In the genomic region with DNA sequence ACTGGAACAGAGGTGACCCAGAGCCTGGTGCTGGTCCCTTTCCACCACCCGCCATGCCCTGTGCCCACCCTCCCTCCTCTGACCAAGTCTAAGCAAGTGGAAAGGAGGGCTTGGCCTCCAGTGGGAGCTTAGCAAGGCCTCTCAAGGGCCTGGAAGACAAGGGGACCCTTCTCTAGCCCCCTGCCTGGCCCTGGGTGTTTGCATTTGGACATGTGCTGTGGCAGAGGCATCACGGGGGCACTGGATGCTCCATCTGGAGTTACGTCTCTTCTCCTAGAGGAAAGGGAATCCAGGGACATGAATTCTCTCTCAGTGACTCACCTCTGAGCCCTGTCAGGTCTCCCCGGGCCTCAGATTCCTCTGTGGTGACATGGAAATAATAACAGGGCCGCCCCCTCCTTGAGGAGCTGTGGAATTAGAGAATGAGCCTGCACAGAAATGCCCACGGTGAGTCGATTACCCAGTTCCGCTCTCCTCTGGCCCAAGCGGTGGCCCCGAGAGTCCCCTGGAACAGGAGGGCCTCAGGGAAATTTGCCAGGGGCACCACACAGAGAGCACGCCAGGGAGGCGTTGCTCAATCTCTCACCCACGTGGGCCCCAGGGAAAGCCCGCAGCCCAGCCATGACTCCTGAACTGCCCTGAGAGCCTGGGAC, we compare ENCODE assay signal across 1 cellular context.
TF ChIP-seq lines count a peak whose summit lies in the region.

No MANE protein-coding gene starts in this region.

TF ChIP-seq in A549, 52 proteins besides CTCF, POLR2A, EP300 and RAD21 (continued from another document):
- no peak for TF ChIP-seq MAZ (IDR thresholded peaks at IDR 0.05; ENCODE audit: borderline replicate concordance, low read depth, low read length)
- TF ChIP-seq, protein P1, sequence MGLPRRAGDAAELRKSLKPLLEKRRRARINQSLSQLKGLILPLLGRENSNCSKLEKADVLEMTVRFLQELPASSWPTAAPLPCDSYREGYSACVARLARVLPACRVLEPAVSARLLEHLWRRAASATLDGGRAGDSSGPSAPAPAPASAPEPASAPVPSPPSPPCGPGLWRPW (IDR thresholded peaks at IDR 0.05), result 0 out of 2 replicates have a peak, but pooled peaks have one; percentile 27
- peak; percentile 71 for TF ChIP-seq USF2 (IDR thresholded peaks at IDR 0.05)
- no peak for TF ChIP-seq ZC3H11A (IDR thresholded peaks at IDR 0.05)
- peak in 1 of 2 experiments; percentile 67; a peak in 2 of 5 replicates for TF ChIP-seq JUN (IDR thresholded peaks at IDR 0.05)
TF ChIP-seq in A549: peak in this region for 12.
